Comparison of ENCODE assay signal across 8 cellular contexts in the genomic region with DNA sequence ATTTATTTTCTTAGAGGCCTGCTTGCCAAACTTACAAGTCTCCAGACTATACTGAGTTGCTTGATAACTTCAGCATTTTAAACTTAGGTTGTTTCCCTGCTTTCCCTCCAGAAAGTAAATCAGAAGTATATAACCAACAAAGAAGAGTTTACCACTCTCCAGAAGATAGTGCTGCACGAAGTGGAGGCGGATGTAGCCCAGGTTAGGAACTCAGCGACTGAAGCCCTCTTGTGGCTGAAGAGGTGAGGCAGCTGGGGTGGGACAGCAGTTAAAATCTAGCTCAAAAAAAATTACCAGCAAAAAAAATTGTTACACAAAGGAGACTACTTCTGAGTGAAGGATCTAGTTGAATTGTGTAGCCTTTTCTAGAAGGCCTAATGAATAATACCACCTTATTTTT. TPM values are rescaled to one million over a fixed set of nuclear protein-coding genes. Genes with fewer than 3 reads are reported as not detected.
DNase-seq lines count a peak whose midpoint lies in the region; ATAC-seq, FAIRE-seq and TF ChIP-seq lines count a peak whose summit lies in the region.
"Not testable (repeated sequence)": the region's sequence is repeated elsewhere in the genome, so short reads cannot be mapped to it uniquely, and the experiment has no call there.

No MANE protein-coding gene starts in this region.

- CTCF ChIA-PET in Caco-2 (lab: Charles Lee) = interaction anchor here (0.6 to 2.9 kb wide), 15 partner anchors 9 to 598 kb away, joined by 3 to 15 read pairs (median 4); a partner anchor contains a TSS

- not testable (repeated sequence) for BruUV-seq in Caco-2 (replicated peaks; lab: Mats Ljungman, UMichigan)

- not testable (repeated sequence) for H3K27me3 ChIP-seq in Caco-2 (replicated peaks; ENCODE audit: control insufficient read depth, insufficient read depth, low read length); lower lobe of right lung (ENCODE audit: low read depth)

- not testable (repeated sequence) for H3K4me1 ChIP-seq in Caco-2, lower lobe of right lung

- peaks cover 25% of the 10 kb centered on the region for H3K36me3 Mint-ChIP-seq in Caco-2 (ENCODE audit: insufficient read depth, unreplicated experiment)

- intact Hi-C loops in Caco-2 (cut with micrococcal nuclease; ENCODE audit: unreplicated experiment) = loop anchor here (1.0 to 2.0 kb wide), 6 partner anchors 35 to 313 kb away; a partner anchor contains a TSS
- intact Hi-C loops in lower lobe of right lung (cut with DNase I) = not testable (repeated sequence)

- not testable (repeated sequence) for H3K36me3 ChIP-seq in Caco-2 (ENCODE audit: control insufficient read depth, insufficient read depth, low read length); lower lobe of right lung

- ATAC-seq in GM21367 (IDR thresholded peaks at IDR 0.05; ENCODE audit: unreplicated experiment) (peak; percentile 82), lower lobe of right lung (peak; percentile 74 to 88)

- H3K9me3 ChIP-seq in Caco-2, lower lobe of right lung: not testable (repeated sequence)

- TF ChIP-seq CTCF in Caco-2 (IDR thresholded peaks at IDR 0.05; ENCODE audit: insufficient read depth in 1 of 2, low read depth in 1 of 2, low read length in 1 of 2, severe bottlenecking in 1 of 2, unreplicated experiment in 1 of 2) = peak; percentile 54 to 65
- TF ChIP-seq CTCF in lower lobe of right lung (IDR thresholded peaks at IDR 0.05) = peak; percentile 53

- H3K27me3 Mint-ChIP-seq in Caco-2 (ENCODE audit: insufficient read depth, unreplicated experiment) = not testable (repeated sequence)

- not testable (repeated sequence) for H3K4me3 Mint-ChIP-seq in Caco-2 (ENCODE audit: unreplicated experiment)

- peak; percentile 14; the same call in 1 of the 2 replicates for TF ChIP-seq RAD21 in Ishikawa (IDR thresholded peaks at IDR 0.05; ENCODE audit: low read depth)

- H3K27ac Mint-ChIP-seq in Caco-2 (ENCODE audit: unreplicated experiment) = not testable (repeated sequence)

- not testable (repeated sequence) for H3K9me3 Mint-ChIP-seq in Caco-2 (ENCODE audit: unreplicated experiment)

- H3K27ac ChIP-seq in lower lobe of right lung = not testable (repeated sequence)

- TF ChIP-seq EP300 in Ishikawa (IDR thresholded peaks at IDR 0.05; ENCODE audit: borderline replicate concordance) = not testable (repeated sequence)

- not testable (repeated sequence) for H3K4me1 Mint-ChIP-seq in Caco-2 (ENCODE audit: low read depth, unreplicated experiment)

- peak; percentile 56 to 61 for DNase-seq in Caco-2
- DNase-seq in RCC 7860 (ENCODE audit: low spot score); lower lobe of right lung: not testable (repeated sequence)
- DNase-seq in activated T-cell treated with anti-CD3 and anti-CD28 coated beads for 48 hours (ENCODE audit: low read depth) = peak; percentile 25
- peak in 2 of 3 experiments; percentile 3 to 22 for DNase-seq in stimulated activated CD4-positive, alpha-beta T cell treated with anti-CD3 and anti-CD28 coated beads, TNF-alpha, amount 100 ng/mL, for 24 hours (ENCODE audit: low read depth in 3 of 3)

- FAIRE-seq in RCC 7860 (lab: Jason Lieb, UNC) (peak; percentile 53), endometrium (lab: Jason Lieb, UNC) (peak; percentile 51)

- H3K4me3 ChIP-seq in Caco-2 (ENCODE audit: low read depth, low read length); lower lobe of right lung: not testable (repeated sequence)

- POLR2A ChIA-PET in Caco-2 (lab: Charles Lee) = not testable (repeated sequence)

RNA-seq across cellular contexts. Expression of a gene that starts 33.6 kb away (rescaled TPM):
- 32.5 and 34.1 TPM in 2 replicates for total RNA-seq in Caco-2 (2022)
- 8.8 TPM for total RNA-seq in lower lobe of right lung

RNA-seq across cellular contexts. Expression of a gene that starts 35.3 kb away (rescaled TPM):
- 17.5 and 20.3 TPM in 2 replicates for total RNA-seq in Caco-2 (2022)
- 11.7 TPM for total RNA-seq in lower lobe of right lung
